Comparison of ENCODE assay signal across 21 cellular contexts in genomic region chr4:5638316-5638715, GRCh38.
DNase-seq lines count a peak whose midpoint lies in the region; ATAC-seq, FAIRE-seq and TF ChIP-seq lines count a peak whose summit lies in the region.
"Had no signal": no experiment of that assay in that cellular context is flagged by ENCODE, and none has a peak within 500 bp of the region (broad histone marks: within the 10 kb centered on the region; RNA-seq: fewer than 3 reads in every experiment).

No MANE protein-coding gene starts in this region.

- H3K4me2 ChIP-seq in A549, result no peak overlapping the region

- H3K4me1 ChIP-seq in A549, result 0 out of 3 replicates have a peak, but pooled peaks cover 11% of the 10 kb centered on the region
- H3K4me1 ChIP-seq in gastrocnemius medialis, result no peaks in the 10 kb centered on the region
- H3K4me1 ChIP-seq: Caco-2, colonic mucosa had no signal

- in situ Hi-C loops in astrocyte of the spinal cord (cut with HindIII; ENCODE audit: low sequenced_read_pairs) (no loop called here), gastrocnemius medialis (cut with MboI; ENCODE audit: low sequenced_read_pairs in 4 of 4) (no loop called here)

- H3K36me3 Mint-ChIP-seq in HFFc6 (ENCODE audit: low read depth), result peaks cover 43% of the 10 kb centered on the region
- H3K36me3 Mint-ChIP-seq: activated naive CD8-positive, alpha-beta T cell had no signal

- H3K27ac ChIP-seq in A549 (no peak overlapping the region), gastrocnemius medialis (no peak overlapping the region)
- H3K27ac ChIP-seq: colonic mucosa had no signal

- H3K4me1 Mint-ChIP-seq in HFFc6 (ENCODE audit: low read depth), result peaks cover 69% of the 10 kb centered on the region
- H3K4me1 Mint-ChIP-seq: naive thymus-derived CD8-positive, alpha-beta T cell had no signal

- WGBS in A549 (ENCODE audit: missing lambda C conversion rate), result 87% methylated on average over 4 of the region's 4 CpGs

- DNase-seq in A549 (ENCODE audit: low read depth in 1 of 2, low spot score in 1 of 2), result peak in 1 of 2 experiments; percentile 37
- peak; percentile 91 for DNase-seq in HFFc6
- DNase-seq in astrocyte of the spinal cord (ENCODE audit: low read depth, low spot score), result peak; percentile 75
- peak; percentile 62 for DNase-seq in islet precursor cell
- DNase-seq in NAMALWA (ENCODE audit: low spot score), result no peak
- no peak for DNase-seq in activated CD4-positive, CD25-positive, alpha-beta regulatory T cell (lab: John Stamatoyannopoulos, UW)
- no peak for DNase-seq in gastrocnemius medialis
- DNase-seq: activated CD4-positive, alpha-beta T cell treated with anti-CD3 and anti-CD28 coated beads for 48 hours; Caco-2; colonic mucosa; erythroblast; naive thymus-derived CD8-positive, alpha-beta T cell; NCI-H1048; NCI-H2171 treated with DMSO at 0.1 percent for 48 hours; NK-92 treated with Interleukin-12 subunit alpha and Interleukin-12 subunit beta, amount 100 ng/mL, for 24 hours; SHP77; substantia nigra; T1000 had no signal

- no peak for TF ChIP-seq EP300 in A549 (IDR thresholded peaks at IDR 0.05)

- H3K9me3 Mint-ChIP-seq in HFFc6, result no peaks in the 10 kb centered on the region

- no peaks in the 10 kb centered on the region for H3K27me3 Mint-ChIP-seq in HFFc6 (ENCODE audit: insufficient read depth)
- H3K27me3 Mint-ChIP-seq: activated naive CD8-positive, alpha-beta T cell had no signal

- CTCF ChIA-PET in A549 (lab: Yijun Ruan, JAX), result interaction anchor here (1.0 kb wide), 1 partner anchor 175 kb away, joined by 4 read pairs; no protein-coding TSS in a partner anchor

- no peaks in the 10 kb centered on the region for H3K27me3 ChIP-seq in gastrocnemius medialis
- H3K27me3 ChIP-seq: colonic mucosa had no signal

- TF ChIP-seq CTCF in A549 (IDR thresholded peaks at IDR 0.05) (no peak), HFFc6 (IDR thresholded peaks at IDR 0.05) (no peak), astrocyte of the spinal cord (IDR thresholded peaks at IDR 0.05; ENCODE audit: low read depth, low read length) (no peak), gastrocnemius medialis (IDR thresholded peaks at IDR 0.05 in 4 of 5, conservative IDR thresholded peaks at IDR 0.05 in 1 of 5) (no peak)

- intact Hi-C loops in gastrocnemius medialis (cut with DNase I; ENCODE audit: low total_unique reads), result no loop called here

- no peak for TF ChIP-seq POLR2A in A549 (IDR thresholded peaks at IDR 0.05; ENCODE audit: low read length)
- no peak for TF ChIP-seq POLR2A in gastrocnemius medialis (IDR thresholded peaks at IDR 0.05)

- H3K27ac Mint-ChIP-seq in HFFc6, result peak overlapping the region; percentile 99
- H3K27ac Mint-ChIP-seq: activated naive CD8-positive, alpha-beta T cell; naive thymus-derived CD8-positive, alpha-beta T cell had no signal

- FAIRE-seq in A549 (lab: Jason Lieb, UNC), result no peak
- FAIRE-seq: A204.1 had no signal

- H3K4me3 Mint-ChIP-seq in HFFc6, result peak overlapping the region; percentile 66
- H3K4me3 Mint-ChIP-seq: activated naive CD8-positive, alpha-beta T cell; naive thymus-derived CD8-positive, alpha-beta T cell had no signal

- POLR2A ChIA-PET in A549 (lab: Yijun Ruan, JAX), result no interaction called here

- H3K9me3 ChIP-seq in A549 (no peaks in the 10 kb centered on the region), gastrocnemius medialis (no peaks in the 10 kb centered on the region)
- H3K9me3 ChIP-seq: Caco-2, colonic mucosa had no signal

- no peak for TF ChIP-seq RAD21 in A549 (conservative IDR thresholded peaks at IDR 0.05 in 1 of 2, IDR thresholded peaks at IDR 0.05 in 1 of 2)

- no peak overlapping the region for H3K4me3 ChIP-seq in A549
- H3K4me3 ChIP-seq in astrocyte of the spinal cord (ENCODE audit: low read depth, low read length), result no peak overlapping the region
- H3K4me3 ChIP-seq in gastrocnemius medialis, result no peak overlapping the region
- H3K4me3 ChIP-seq: colonic mucosa had no signal

- ATAC-seq in A549 (peak; percentile 54 to 77; a peak in 5 of 6 replicates), GM18511 (IDR thresholded peaks at IDR 0.05; ENCODE audit: unreplicated experiment) (no peak), gastrocnemius medialis (no peak)
- ATAC-seq: naive thymus-derived CD8-positive, alpha-beta T cell had no signal

- H3K36me3 ChIP-seq in gastrocnemius medialis, result no peaks in the 10 kb centered on the region
- H3K36me3 ChIP-seq: colonic mucosa had no signal

TF ChIP-seq in A549, 52 proteins besides CTCF, POLR2A, EP300 and RAD21:
- TF ChIP-seq CHD2 (IDR thresholded peaks at IDR 0.05; ENCODE audit: low read length, partially characterized antibody) (no peak), ELK1 (IDR thresholded peaks at IDR 0.05; ENCODE audit: low read depth, low read length) (no peak), HES2 (IDR thresholded peaks at IDR 0.05) (no peak), RARB (CRISPR knock-in tag; IDR thresholded peaks at IDR 0.05) (no peak), E2F6 (IDR thresholded peaks at IDR 0.05; ENCODE audit: borderline replicate concordance, low read depth) (no peak), BHLHE40 (IDR thresholded peaks at IDR 0.05; ENCODE audit: low read depth, low read length) (no peak), BCL3 (IDR thresholded peaks at IDR 0.05) (no peak), RCOR1 (IDR thresholded peaks at IDR 0.05; ENCODE audit: low read depth, low read length) (no peak), JUN (IDR thresholded peaks at IDR 0.05) (no peak), RFX5 (IDR thresholded peaks at IDR 0.05) (no peak), EHMT2 (IDR thresholded peaks at IDR 0.05; ENCODE audit: low read depth) (no peak), POLR2AphosphoS2 (conservative IDR thresholded peaks at IDR 0.05; ENCODE audit: low read length) (no peak), USF2 (IDR thresholded peaks at IDR 0.05) (no peak), KDM5A (IDR thresholded peaks at IDR 0.05) (no peak), ATOH8 (CRISPR knock-in tag; IDR thresholded peaks at IDR 0.05; ENCODE audit: low read depth) (no peak), HOXB13 (CRISPR knock-in tag; IDR thresholded peaks at IDR 0.05; ENCODE audit: low read depth) (no peak)

Comparison
In these comparisons a context has a peak if more than half of its experiments do, and no peak if none do; other contexts are left out.
1. ATAC-seq: peak in A549 (2 of 2); none in GM18511 (single experiment) and gastrocnemius medialis (0 of 2).
2. DNase-seq: peak in HFFc6 (single experiment), astrocyte of the spinal cord (single experiment) and islet precursor cell (single experiment); none in NAMALWA (single experiment), activated CD4-positive, CD25-positive, alpha-beta regulatory T cell (0 of 4) and gastrocnemius medialis (0 of 2).